ENCODE assay signal across 9 cellular contexts in the genomic region with DNA sequence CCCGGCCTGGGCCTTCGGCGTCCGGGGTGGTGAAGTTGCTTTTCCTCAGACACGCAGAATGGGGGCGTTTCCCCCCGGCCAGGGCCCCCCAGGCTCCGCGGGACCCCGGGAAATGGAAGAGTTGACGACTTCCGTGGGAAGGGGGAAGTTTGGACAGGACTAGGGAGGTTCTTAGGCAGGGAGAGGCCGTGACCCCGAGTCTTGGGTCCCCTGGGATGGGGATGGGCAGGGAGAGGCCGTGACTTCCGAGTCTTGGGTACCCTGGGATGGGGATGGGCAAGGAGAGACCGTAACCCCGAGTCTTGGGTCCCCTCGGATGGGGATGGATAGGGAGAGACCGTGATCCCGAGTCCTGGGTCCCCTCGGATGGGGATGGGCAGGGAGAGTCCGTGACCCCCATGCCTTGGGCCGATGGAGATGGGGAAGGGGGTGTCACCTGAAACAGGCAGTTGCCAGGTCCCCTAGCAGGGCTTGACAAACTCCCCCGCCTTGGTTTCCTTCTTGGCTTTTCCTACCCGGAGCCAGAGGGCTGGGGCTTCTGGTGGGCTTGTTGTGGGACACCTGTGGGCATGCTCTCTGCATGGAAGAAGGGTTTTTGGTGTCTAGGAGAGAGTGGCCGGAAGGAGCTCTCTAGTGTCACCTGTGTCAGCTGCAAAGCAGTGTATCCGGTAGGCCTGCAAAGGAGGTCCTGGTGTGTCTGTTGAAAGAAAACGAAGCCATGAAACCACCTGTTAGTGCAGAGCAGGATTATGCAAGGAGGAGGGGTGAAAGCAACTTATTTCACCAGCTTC. TPM values are rescaled to one million over a fixed set of nuclear protein-coding genes. Genes with fewer than 3 reads are reported as not detected.
DNase-seq lines count a peak whose midpoint lies in the region; ATAC-seq, FAIRE-seq and TF ChIP-seq lines count a peak whose summit lies in the region.
"Had no signal": no experiment of that assay in that cellular context is flagged by ENCODE, and none has a peak within 500 bp of the region (broad histone marks: within the 10 kb centered on the region; RNA-seq: fewer than 3 reads in every experiment).

No MANE protein-coding gene starts in this region.

- H3K9ac ChIP-seq in kidney (ENCODE audit: low read length in 2 of 2) = peak overlapping the region; percentile 94 to 98

- H3K27me3 ChIP-seq in DOHH2 (ENCODE audit: control insufficient read depth, low read length) = peaks cover 2% of the 10 kb centered on the region; the same call in 1 of the 2 replicates

- intact Hi-C loops in kidney (cut with DNase I) = no loop called here

- H3K79me2 ChIP-seq in DOHH2 (ENCODE audit: control insufficient read depth, low read length) = peaks cover 56% of the 10 kb centered on the region

- no peak for FAIRE-seq in kidney (lab: Jason Lieb, UNC)
- FAIRE-seq: islet of Langerhans had no signal

- H3F3A ChIP-seq in DOHH2 (ENCODE audit: control insufficient read depth, insufficient read depth) = peaks cover 8% of the 10 kb centered on the region

- H3K4me3 ChIP-seq in DOHH2 (ENCODE audit: low read length) (peak overlapping the region; percentile 85), kidney (ENCODE audit: low read length in 2 of 2) (peak overlapping the region; percentile 76 to 94)

- H3K4me2 ChIP-seq in DOHH2 (ENCODE audit: low read length) = peak overlapping the region; percentile 74

- peak; percentile 58 for TF ChIP-seq CTCF in DOHH2 (IDR thresholded peaks at IDR 0.05; ENCODE audit: low read depth, low read length, poor library complexity, severe bottlenecking)
- TF ChIP-seq CTCF in kidney (IDR thresholded peaks at IDR 0.05; ENCODE audit: borderline replicate concordance, extremely low read depth, insufficient read depth) = no peak

- DNase-seq in HT1080 (ENCODE audit: low read depth) = peak; percentile 23
- peak; percentile 81 for DNase-seq in SW480 (ENCODE audit: low spot score)
- peak; percentile 33 for DNase-seq in astrocyte of the hippocampus (ENCODE audit: low read depth, low spot score)
- peak; percentile 75 for DNase-seq in kidney
- DNase-seq in stimulated activated CD4-positive, alpha-beta T cell treated with anti-CD3 and anti-CD28 coated beads, Interleukin-2, amount 100 ng/mL, for 4 hours (ENCODE audit: low read depth) = peak; percentile 39
- DNase-seq in HK-2 (ENCODE audit: unreplicated experiment) = no peak

- H3K36me3 ChIP-seq in DOHH2 (ENCODE audit: control insufficient read depth, low read length) = peaks cover 47% of the 10 kb centered on the region
- peaks cover 15 to 19% of the 10 kb centered on the region in 2 donors for H3K36me3 ChIP-seq in kidney (ENCODE audit: control insufficient read depth in 1 of 2, insufficient read depth in 2 of 2, low read length in 2 of 2)

- peaks cover 8% of the 10 kb centered on the region; the same call in 1 of the 2 replicates for H4K20me1 ChIP-seq in DOHH2 (ENCODE audit: control insufficient read depth, insufficient read depth, low read depth, low read length)

- H3K9me2 ChIP-seq in DOHH2 (replicated peaks; ENCODE audit: control insufficient read depth, low read length) = no peaks in the 10 kb centered on the region

- peak; percentile 81 for ATAC-seq in GM21367 (IDR thresholded peaks at IDR 0.05; ENCODE audit: unreplicated experiment)

- H3K9me3 ChIP-seq in DOHH2 (ENCODE audit: control insufficient read depth, insufficient read depth, low read length) (no peaks in the 10 kb centered on the region), kidney (ENCODE audit: control insufficient read depth in 1 of 2, low read length in 2 of 2) (no peaks in the 10 kb centered on the region)

- H3K4me1 ChIP-seq in DOHH2 (ENCODE audit: control insufficient read depth, low read length) (peaks cover 40% of the 10 kb centered on the region), kidney (ENCODE audit: control insufficient read depth in 1 of 2, insufficient read depth in 1 of 2, low read depth in 1 of 2, low read length in 2 of 2) (peaks cover 0 to 17% of the 10 kb centered on the region in 2 donors)

- peak overlapping the region; percentile 68 for H3K27ac ChIP-seq in DOHH2 (ENCODE audit: low read depth, low read length)
- H3K27ac ChIP-seq in kidney (ENCODE audit: low read depth in 2 of 2, low read length in 2 of 2) = peak overlapping the region; percentile 82 to 86

RNA-seq across cellular contexts. Expression of gene TRRAP, which starts 1.1 kb away (rescaled TPM):
- total RNA-seq in HT1080 (2014; rRNA removed; shearing (Covaris generic)) = 12.3 and 14.7 TPM in 2 replicates
- polyA plus RNA-seq in HT1080 (2015; cell fraction: cytosol; rRNA removed) = 10.7 and 12.6 TPM in 2 replicates
- 45.5 and 46.1 TPM in 2 replicates for polyA plus RNA-seq in HT1080 (2015; cell fraction: nucleus; rRNA removed)
- 47.7 TPM for total RNA-seq in kidney
- polyA plus RNA-seq in kidney (ENCODE audit: insufficient read depth, low read depth, low replicate concordance) = 7.0 TPM

RNA-seq across cellular contexts. Expression of gene TMEM130, which starts 9.6 kb away (rescaled TPM):
- not detected in 2 replicates for total RNA-seq in HT1080 (2014; rRNA removed; shearing (Covaris generic))
- polyA plus RNA-seq in HT1080 (2015; cell fraction: cytosol; rRNA removed) = 0.42 TPM in 1 of 2 replicates, not detected in the other
- not detected in 2 replicates for polyA plus RNA-seq in HT1080 (2015; cell fraction: nucleus; rRNA removed)
- total RNA-seq in kidney = 5.0 TPM
- polyA plus RNA-seq in kidney (ENCODE audit: insufficient read depth, low read depth, low replicate concordance) = 12.9 TPM
